8 cellular contexts compared by ENCODE assay signal in the genomic region with DNA sequence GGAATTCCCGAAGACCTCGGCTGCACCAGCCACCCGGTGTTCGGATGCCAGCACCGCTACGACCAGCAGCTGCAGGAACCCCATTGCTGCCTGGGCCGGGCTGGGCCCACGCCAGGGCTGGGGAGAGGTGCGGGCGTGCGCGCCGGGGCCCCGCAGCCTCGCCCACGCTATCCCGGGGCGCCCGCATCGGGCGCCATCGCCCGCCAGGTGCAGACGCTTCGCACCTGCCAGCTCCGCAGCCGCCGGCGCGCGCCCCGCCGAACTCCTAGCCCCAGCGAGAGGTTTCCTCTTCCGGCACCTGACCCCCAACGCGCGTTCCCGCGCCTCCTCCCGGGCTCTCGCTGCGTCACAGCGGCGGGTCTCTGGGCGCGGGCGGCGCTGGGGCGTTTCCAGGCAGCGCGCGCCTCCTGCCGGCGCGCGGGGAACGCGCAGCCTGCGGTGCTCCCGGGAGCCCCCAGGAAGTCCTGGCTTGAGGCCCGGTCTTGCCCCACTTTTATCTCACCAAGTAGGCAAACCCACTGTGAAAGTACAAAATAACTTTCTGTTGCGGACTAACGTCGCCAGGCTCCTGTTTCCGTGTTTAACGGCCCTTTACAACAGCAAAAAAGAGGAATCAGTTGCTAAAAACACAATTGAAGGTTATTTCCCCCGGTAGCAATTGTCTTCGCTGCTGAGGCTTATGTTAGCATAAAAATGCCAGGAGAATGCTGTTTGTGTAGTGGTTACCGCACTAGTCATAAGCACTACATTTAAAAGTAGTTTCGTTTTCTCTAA. TPM values are rescaled to one million over a fixed set of nuclear protein-coding genes. Genes with fewer than 3 reads are reported as not detected.
DNase-seq lines count a peak whose midpoint lies in the region; ATAC-seq and TF ChIP-seq lines count a peak whose summit lies in the region.

A gene with protein sequence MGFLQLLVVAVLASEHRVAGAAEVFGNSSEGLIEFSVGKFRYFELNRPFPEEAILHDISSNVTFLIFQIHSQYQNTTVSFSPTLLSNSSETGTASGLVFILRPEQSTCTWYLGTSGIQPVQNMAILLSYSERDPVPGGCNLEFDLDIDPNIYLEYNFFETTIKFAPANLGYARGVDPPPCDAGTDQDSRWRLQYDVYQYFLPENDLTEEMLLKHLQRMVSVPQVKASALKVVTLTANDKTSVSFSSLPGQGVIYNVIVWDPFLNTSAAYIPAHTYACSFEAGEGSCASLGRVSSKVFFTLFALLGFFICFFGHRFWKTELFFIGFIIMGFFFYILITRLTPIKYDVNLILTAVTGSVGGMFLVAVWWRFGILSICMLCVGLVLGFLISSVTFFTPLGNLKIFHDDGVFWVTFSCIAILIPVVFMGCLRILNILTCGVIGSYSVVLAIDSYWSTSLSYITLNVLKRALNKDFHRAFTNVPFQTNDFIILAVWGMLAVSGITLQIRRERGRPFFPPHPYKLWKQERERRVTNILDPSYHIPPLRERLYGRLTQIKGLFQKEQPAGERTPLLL (minus strand): TSS at position 300 of the 774 bp plus-strand sequence. CDS start 216 bp downstream, at position 84.

- peak within 1 kb of the TSS; percentile 68 to 90 for H3K4me3 ChIP-seq in gastroesophageal sphincter
- H3K4me3 ChIP-seq in neutrophil (ENCODE audit: low read depth in 1 of 2, low read length in 1 of 2) = peak within 1 kb of the TSS; percentile 80 to 95

- peaks cover 9 to 52% (median 21%) of the 10 kb centered on the region in 3 donors for H3K4me1 ChIP-seq in gastroesophageal sphincter
- H3K4me1 ChIP-seq in neutrophil (ENCODE audit: control insufficient read depth in 1 of 2, insufficient read depth in 1 of 2, low read depth in 1 of 2, low read length in 1 of 2) = peaks cover 71% of the 10 kb centered on the region in 2 experiments

- peak; percentile 96 for ATAC-seq in gastroesophageal sphincter

- H3K27me3 ChIP-seq in gastroesophageal sphincter = no peaks in the 10 kb centered on the region
- H3K27me3 ChIP-seq in neutrophil = no peaks in the 10 kb centered on the region

- CTCF ChIA-PET in GM10248 (lab: Yijun Ruan, JAX) = interaction anchor here (0.6 to 6.5 kb wide), 36 partner anchors 9 to 691 kb away, joined by 3 to 57 read pairs (median 4); a partner anchor contains a TSS

- TF ChIP-seq EP300 in gastroesophageal sphincter (IDR thresholded peaks at IDR 0.05) = no peak

- H3K36me3 Mint-ChIP-seq in HFFc6 (ENCODE audit: low read depth) = no peaks in the 10 kb centered on the region

- TF ChIP-seq POLR2A in gastroesophageal sphincter (IDR thresholded peaks at IDR 0.05) = peak; percentile 60 to 63

- POLR2A ChIA-PET in GM10248 (lab: Yijun Ruan, JAX) = no interaction called here

- in situ Hi-C loops in SK-MEL-5 (cut with HindIII; ENCODE audit: low pct_unique_long_range_greater_than_20kb, low sequenced_read_pairs) = no loop called here

- 0 to 5% methylated on average over 4 to 9 of the region's 71 CpGs for WGBS in gastroesophageal sphincter (ENCODE audit: low coverage in 1 of 2), 2 donors

- H3K36me3 ChIP-seq in gastroesophageal sphincter (no peaks in the 10 kb centered on the region), neutrophil (no peaks in the 10 kb centered on the region)

- no peaks in the 10 kb centered on the region for H3K9me3 ChIP-seq in gastroesophageal sphincter
- no peaks in the 10 kb centered on the region for H3K9me3 ChIP-seq in neutrophil

- no peaks in the 10 kb centered on the region for H3K9me3 Mint-ChIP-seq in HFFc6

- peak within 1 kb of the TSS; percentile 88 for H3K27ac Mint-ChIP-seq in HFFc6

- DNase-seq in GM10248 (ENCODE audit: extremely low spot score) (peak; percentile 95), HFFc6 (peak; percentile 77), MV-4-11 (lab: John Stamatoyannopoulos, UW) (peak; percentile 92), SK-MEL-5 (ENCODE audit: low read depth, low spot score) (peak; percentile 89), substantia nigra (lab: John Stamatoyannopoulos, UW) (peak; percentile 24 to 94 (median 83))
- peak; percentile 94 for DNase-seq in activated naive CD4-positive, alpha-beta T cell treated with Interleukin-2 at 50 U/mL for 16 hours

- H3K27ac ChIP-seq in gastroesophageal sphincter (peak within 1 kb of the TSS; percentile 92 to 93 (median 92)), neutrophil (peak within 1 kb of the TSS; percentile 90), substantia nigra (ENCODE audit: low read depth, low read length, poor library complexity, severe bottlenecking) (peak within 1 kb of the TSS; percentile 71)

- H3K27me3 Mint-ChIP-seq in HFFc6 (ENCODE audit: insufficient read depth) = no peaks in the 10 kb centered on the region

- H3K4me1 Mint-ChIP-seq in HFFc6 (ENCODE audit: low read depth) = peaks cover 57% of the 10 kb centered on the region

- TF ChIP-seq CTCF in GM10248 (IDR thresholded peaks at IDR 0.05; ENCODE audit: control extremely low read depth, extremely low read depth, low read depth, missing control alignments) (peak; percentile 91), HFFc6 (IDR thresholded peaks at IDR 0.05) (peak; percentile 95), gastroesophageal sphincter (IDR thresholded peaks at IDR 0.05) (peak; percentile 93 to 98 (median 95)), neutrophil (IDR thresholded peaks at IDR 0.05) (peak; percentile 100)

- H3K4me3 Mint-ChIP-seq in HFFc6 = peak within 1 kb of the TSS; percentile 98

RNA-seq across cellular contexts. Expression of the gene that starts here (rescaled TPM):
- total RNA-seq in HFFc6 (2021; fragmentation: NEBNext Ultra II Directional; extraction: Animal tissue kit (Norgen Biotek cat#: 25700)) = 10 to 100 TPM; 60.7 to 75.5 (median 68.7) TPM
- 245 and 250 TPM in 2 replicates for total RNA-seq in SK-MEL-5 (2014; rRNA removed; shearing (Covaris generic))
- 237 and 279 TPM in 2 replicates for polyA plus RNA-seq in SK-MEL-5 (2015; cell fraction: cytosol; rRNA removed)
- polyA plus RNA-seq in SK-MEL-5 (2015; cell fraction: nucleus; rRNA removed) = 94.2 and 103 TPM in 2 replicates
- total RNA-seq in gastroesophageal sphincter = 10 to 100 TPM; 40.1 to 87.5 (median 64.4) TPM

Comparison
In these comparisons a context has a peak if more than half of its experiments do, and no peak if none do; other contexts are left out.
1. Peak in every context shown above with its lines: DNase-seq, ATAC-seq, H3K4me3 ChIP-seq and H3K27ac ChIP-seq.